In the genomic region with DNA sequence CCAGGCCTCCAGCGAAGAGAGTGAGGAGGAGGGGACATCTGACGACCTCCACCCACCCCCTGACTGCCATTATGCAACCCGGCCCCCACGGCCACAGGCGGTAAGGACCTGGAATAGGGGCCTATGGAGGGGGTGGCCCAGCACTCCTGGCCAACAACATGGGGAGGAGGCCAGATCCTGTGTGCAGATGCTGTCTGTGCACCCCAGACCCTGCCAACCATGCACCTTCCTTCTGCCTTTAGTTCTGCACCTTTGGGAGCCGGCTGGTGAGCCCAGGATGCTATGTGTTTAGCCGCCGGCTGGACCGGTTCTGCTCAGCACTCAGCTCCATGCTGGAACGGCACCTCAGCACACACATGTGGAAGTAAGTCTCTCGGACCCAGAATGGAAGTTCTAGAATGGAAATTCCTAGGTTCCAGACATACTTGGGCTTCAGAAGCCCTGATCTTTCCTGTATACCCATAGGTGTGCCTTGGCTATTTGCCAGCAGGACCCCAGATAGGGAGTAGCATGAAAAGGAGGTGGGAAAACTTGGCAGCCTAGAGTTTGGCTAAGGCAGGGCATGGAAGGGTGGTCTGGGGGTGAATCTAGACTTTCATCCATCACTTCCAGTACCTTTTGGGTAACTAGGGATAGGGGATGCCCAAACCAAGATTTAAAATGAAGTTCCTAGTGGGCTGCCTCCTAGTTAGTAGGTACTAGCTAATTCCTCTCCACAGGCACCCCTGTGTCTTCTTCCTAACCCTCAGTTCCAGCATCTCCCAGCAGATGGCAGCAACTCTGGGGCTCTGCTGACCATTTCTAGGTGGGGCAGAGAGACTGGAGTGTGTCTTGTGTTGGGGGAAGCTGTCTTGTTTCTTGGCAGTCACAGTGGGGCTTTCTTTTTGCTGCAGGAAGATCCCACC, we compare ENCODE assay signal across 8 cellular contexts. TPM values are rescaled to one million over a fixed set of nuclear protein-coding genes. Genes with fewer than 3 reads are reported as not detected.
DNase-seq lines count a peak whose midpoint lies in the region; ATAC-seq and TF ChIP-seq lines count a peak whose summit lies in the region.

No MANE protein-coding gene starts in this region.

- peaks cover 14% of the 10 kb centered on the region for H3K4me1 Mint-ChIP-seq in activated naive CD8-positive, alpha-beta T cell treated with anti-CD3 and anti-CD28 coated beads for 36 hours

- H3K36me3 ChIP-seq in SK-N-SH (replicated peaks in 1 of 2; ENCODE audit: control insufficient read depth in 1 of 2, insufficient read depth in 2 of 2, low read length in 1 of 2) = peaks cover 0 to 16% of the 10 kb centered on the region in 2 experiments

- H4K20me1 ChIP-seq in SK-N-SH (ENCODE audit: insufficient read depth) = no peaks in the 10 kb centered on the region

- no peaks in the 10 kb centered on the region for H3K9me2 ChIP-seq in SK-N-SH

- no peak overlapping the region for H3K4me2 ChIP-seq in SK-N-SH

- TF ChIP-seq EP300 in SK-N-SH (IDR thresholded peaks at IDR 0.05; ENCODE audit: borderline replicate concordance in 1 of 2, low read depth in 1 of 2, low read length in 1 of 2) = no peak

- TF ChIP-seq CTCF in SK-N-SH (IDR thresholded peaks at IDR 0.05) = peak; percentile 77

- POLR2A ChIA-PET in SK-N-SH (lab: Yijun Ruan, JAX) = interaction anchor here (0.5 to 1.1 kb wide), 3 partner anchors 40 to 94 kb away, joined by 3 to 5 read pairs (median 4); no protein-coding TSS in a partner anchor

- no peak overlapping the region for H2AFZ ChIP-seq in SK-N-SH (ENCODE audit: low read depth)

- TF ChIP-seq RAD21 in SK-N-SH (IDR thresholded peaks at IDR 0.05; ENCODE audit: low read length) = peak; percentile 61

- DNase-seq in G401 (ENCODE audit: low spot score) = peak; percentile 89
- DNase-seq in KG1 (lab: John Stamatoyannopoulos, UW) = peak; percentile 17
- DNase-seq in SK-N-SH = peak; percentile 73
- peak; percentile 63 for DNase-seq in activated naive CD8-positive, alpha-beta T cell treated with anti-CD3 and anti-CD28 coated beads for 36 hours
- peak in 41 of 42 donors; percentile 58 to 93 (median 82) for DNase-seq in head of caudate nucleus
- peak; percentile 48 for DNase-seq in renal cortical epithelial cell (ENCODE audit: low read depth)

- peaks cover 0 to 11% of the 10 kb centered on the region in 2 experiments; a peak in 2 of 4 replicates for H3K4me1 ChIP-seq in SK-N-SH (ENCODE audit: control insufficient read depth in 1 of 2, insufficient read depth in 2 of 2, low read depth in 1 of 2, low read length in 1 of 2)

- H3K36me3 Mint-ChIP-seq in activated naive CD8-positive, alpha-beta T cell treated with anti-CD3 and anti-CD28 coated beads for 36 hours = peaks cover 6% of the 10 kb centered on the region

- no peaks in the 10 kb centered on the region for H3K27me3 ChIP-seq in SK-N-SH (ENCODE audit: insufficient read depth)

- in situ Hi-C loops in G401 (cut with HindIII; ENCODE audit: low sequenced_read_pairs) = loop anchor here (5.0 kb wide), 1 partner anchor 47 kb away; a partner anchor contains a TSS

- no peak overlapping the region for H3K9ac ChIP-seq in SK-N-SH

- intact Hi-C loops in head of caudate nucleus (cut with DNase I) = no loop called here

- no peak overlapping the region for H3K4me3 ChIP-seq in SK-N-SH (ENCODE audit: low read depth in 2 of 2, low read length in 1 of 2)

- H3K27ac Mint-ChIP-seq in activated naive CD8-positive, alpha-beta T cell treated with anti-CD3 and anti-CD28 coated beads for 36 hours = no peak overlapping the region

- H3K9me3 Mint-ChIP-seq in activated naive CD8-positive, alpha-beta T cell treated with anti-CD3 and anti-CD28 coated beads for 36 hours = no peaks in the 10 kb centered on the region

- 56% methylated on average over 5 of the region's 11 CpGs for WGBS in SK-N-SH (ENCODE audit: low lambda C conversion rate)

- CTCF ChIA-PET in SK-N-SH (lab: Yijun Ruan, JAX) = interaction anchor here (0.8 to 40.2 kb wide), 33 partner anchors 8 to 745 kb away, joined by 3 to 1710 read pairs (median 4); a partner anchor contains a TSS

- H3K4me3 Mint-ChIP-seq in activated naive CD8-positive, alpha-beta T cell treated with anti-CD3 and anti-CD28 coated beads for 36 hours = no peak overlapping the region

- H3K27ac ChIP-seq in SK-N-SH (ENCODE audit: low read depth in 2 of 2, low read length in 1 of 2) = no peak overlapping the region

- H3F3A ChIP-seq in SK-N-SH (replicated peaks; ENCODE audit: insufficient read depth) = no peaks in the 10 kb centered on the region

- no peaks in the 10 kb centered on the region for H3K27me3 Mint-ChIP-seq in activated naive CD8-positive, alpha-beta T cell treated with anti-CD3 and anti-CD28 coated beads for 36 hours

- H3K9me3 ChIP-seq in SK-N-SH = no peaks in the 10 kb centered on the region

- H3K79me2 ChIP-seq in SK-N-SH (ENCODE audit: insufficient read depth) = peaks cover 13% of the 10 kb centered on the region

- ATAC-seq in HG02973 (IDR thresholded peaks at IDR 0.05; ENCODE audit: unreplicated experiment) (no peak), GM19328 (IDR thresholded peaks at IDR 0.05; ENCODE audit: unreplicated experiment) (no peak)

TF ChIP-seq in SK-N-SH, 30 proteins besides CTCF, POLR2A, EP300 and RAD21:
- no peak for TF ChIP-seq EZH2phosphoT487 (IDR thresholded peaks at IDR 0.05; ENCODE audit: borderline replicate concordance, low read depth)
- peak; percentile 74 for TF ChIP-seq SMC3 (IDR thresholded peaks at IDR 0.05; ENCODE audit: low read depth, low read length)

RNA-seq across cellular contexts. Expression of a gene that starts 3.6 kb away (rescaled TPM):
- total RNA-seq in G401 (2014; rRNA removed; shearing (Covaris generic)) = 0.31 and 3.1 TPM in 2 replicates
- polyA plus RNA-seq in SK-N-SH (2012; rRNA removed) = 5.4 and 8.9 TPM in 2 replicates
- 3.5 and 4.9 TPM in 2 replicates for polyA plus RNA-seq in SK-N-SH (2012; cell fraction: cytosol; rRNA removed)
- polyA plus RNA-seq in SK-N-SH (2012; cell fraction: nucleus; rRNA removed) = 13.0 and 13.3 TPM in 2 replicates
- 1 to 10 TPM; 6.3 to 8.1 TPM for total RNA-seq in activated naive CD8-positive, alpha-beta T cell treated with anti-CD3 and anti-CD28 coated beads for 36 hours
- 8.0 and 14.8 TPM in 2 replicates for total RNA-seq in renal cortical epithelial cell

RNA-seq across cellular contexts. Expression of a gene that starts 6.6 kb away (rescaled TPM):
- total RNA-seq in G401 (2014; rRNA removed; shearing (Covaris generic)) = 2.9 and 6.8 TPM in 2 replicates
- polyA plus RNA-seq in SK-N-SH (2012; rRNA removed) = 3.9 and 4.0 TPM in 2 replicates
- polyA plus RNA-seq in SK-N-SH (2012; cell fraction: cytosol; rRNA removed) = 1.5 and 2.7 TPM in 2 replicates
- 12.7 and 20.3 TPM in 2 replicates for polyA plus RNA-seq in SK-N-SH (2012; cell fraction: nucleus; rRNA removed)
- total RNA-seq in activated naive CD8-positive, alpha-beta T cell treated with anti-CD3 and anti-CD28 coated beads for 36 hours = 10 to 100 TPM; 14.6 to 15.6 TPM
- total RNA-seq in renal cortical epithelial cell = 1.5 and 1.6 TPM in 2 replicates

RNA-seq across cellular contexts. Expression of a gene that starts 19.2 kb away (rescaled TPM):
- 0.07 and 0.25 TPM in 2 replicates for total RNA-seq in G401 (2014; rRNA removed; shearing (Covaris generic))
- 0.93 and 0.95 TPM in 2 replicates for polyA plus RNA-seq in SK-N-SH (2012; rRNA removed)
- polyA plus RNA-seq in SK-N-SH (2012; cell fraction: cytosol; rRNA removed) = 0.85 and 0.94 TPM in 2 replicates
- 0.73 TPM in 2 replicates for polyA plus RNA-seq in SK-N-SH (2012; cell fraction: nucleus; rRNA removed)
- total RNA-seq in activated naive CD8-positive, alpha-beta T cell treated with anti-CD3 and anti-CD28 coated beads for 36 hours = 1 to 10 TPM; 2.1 to 2.5 TPM
- total RNA-seq in renal cortical epithelial cell = 1.2 and 4.1 TPM in 2 replicates

RNA-seq across cellular contexts. Expression of a gene that starts 23.9 kb away (rescaled TPM):
- not detected in 2 replicates for total RNA-seq in G401 (2014; rRNA removed; shearing (Covaris generic))
- polyA plus RNA-seq in SK-N-SH (2012; rRNA removed) = 0.03 and 0.05 TPM in 2 replicates
- 0.01 and 0.05 TPM in 2 replicates for polyA plus RNA-seq in SK-N-SH (2012; cell fraction: cytosol; rRNA removed)
- 0.07 and 0.10 TPM in 2 replicates for polyA plus RNA-seq in SK-N-SH (2012; cell fraction: nucleus; rRNA removed)
- not detected for total RNA-seq in activated naive CD8-positive, alpha-beta T cell treated with anti-CD3 and anti-CD28 coated beads for 36 hours
- 0.45 TPM in 1 of 2 replicates, not detected in the other for total RNA-seq in renal cortical epithelial cell

RNA-seq across cellular contexts. Expression of a gene that starts 49.4 kb away (rescaled TPM):
- not detected in 2 replicates for total RNA-seq in G401 (2014; rRNA removed; shearing (Covaris generic))
- not detected in 2 replicates for polyA plus RNA-seq in SK-N-SH (2012; rRNA removed)
- not detected in 2 replicates for polyA plus RNA-seq in SK-N-SH (2012; cell fraction: cytosol; rRNA removed)
- 0.08 TPM in 1 of 2 replicates, not detected in the other for polyA plus RNA-seq in SK-N-SH (2012; cell fraction: nucleus; rRNA removed)
- under 1 TPM in 1 of 2 experiments, not detected in 1; 0.16 TPM for total RNA-seq in activated naive CD8-positive, alpha-beta T cell treated with anti-CD3 and anti-CD28 coated beads for 36 hours
- 0.15 TPM in 1 of 2 replicates, not detected in the other for total RNA-seq in renal cortical epithelial cell

Comparison
In these comparisons a context has a peak if more than half of its experiments do, and no peak if none do; other contexts are left out.
1. DNase-seq: peak in every context shown above with its lines; median percentile 89 in G401; 82 in head of caudate nucleus; 73 in SK-N-SH; 63 in activated naive CD8-positive, alpha-beta T cell treated with anti-CD3 and anti-CD28 coated beads for 36 hours; 48 in renal cortical epithelial cell; 17 in KG1.